ENCODE assay signal across 25 cellular contexts in genomic region chr1:207518608-207519239, GRCh38. TPM values are rescaled to one million over a fixed set of nuclear protein-coding genes. Genes with fewer than 3 reads are reported as not detected.
DNase-seq lines count a peak whose midpoint lies in the region; ATAC-seq, FAIRE-seq and TF ChIP-seq lines count a peak whose summit lies in the region.
"Had no signal": no experiment of that assay in that cellular context is flagged by ENCODE, and none has a peak within 500 bp of the region (broad histone marks: within the 10 kb centered on the region; RNA-seq: fewer than 3 reads in every experiment).

No MANE protein-coding gene starts in this region.

- H3K79me2 ChIP-seq in GM23338 (replicated peaks; ENCODE audit: insufficient read depth) = no peaks in the 10 kb centered on the region
- no peaks in the 10 kb centered on the region for H3K79me2 ChIP-seq in K562 (ENCODE audit: control insufficient read depth, insufficient read depth, low read length)

- no peak for TF ChIP-seq EP300 in K562 (IDR thresholded peaks at IDR 0.05; ENCODE audit: low read length)

- TF ChIP-seq RAD21 in K562 (CRISPR knock-in tag; conservative IDR thresholded peaks at IDR 0.05 in 1 of 2, IDR thresholded peaks at IDR 0.05 in 1 of 2) = no peak

- H3K27ac Mint-ChIP-seq in GM23338 (no peak overlapping the region), memory B cell (peak overlapping the region; percentile 18)
- no peak overlapping the region for H3K27ac Mint-ChIP-seq in CD4-positive, alpha-beta T cell
- H3K27ac Mint-ChIP-seq: CD4-positive, CD25-positive, alpha-beta regulatory T cell; T-cell had no signal

- H3K4me2 ChIP-seq in GM23338 (no peak overlapping the region), K562 (ENCODE audit: insufficient read depth, low read length) (peak overlapping the region; percentile 67)

- POLR2A ChIA-PET in K562 (lab: Yijun Ruan, JAX) (interaction anchor here (0.6 to 1.8 kb wide), 6 partner anchors 19 to 398 kb away, joined by 3 to 8 read pairs (median 4); partner anchors contain the start of genes CD55 and CR1L), HEK293T (lab: Yijun Ruan, JAX) (no interaction called here)
- POLR2A ChIA-PET in CD4-positive, alpha-beta T cell (lab: Charles Lee) = no interaction called here

- ATAC-seq in GM23338 (no peak), K562 (0 out of 3 replicates have a peak, but pooled peaks have one; percentile 2), memory B cell (ENCODE audit: low read depth) (no peak), GM21390 (IDR thresholded peaks at IDR 0.05; ENCODE audit: unreplicated experiment) (no peak)
- ATAC-seq in CD4-positive, alpha-beta T cell (ENCODE audit: poor library complexity) = no peak
- ATAC-seq: T-cell had no signal

- BruUV-seq in K562 (replicated peaks; lab: Mats Ljungman, UMichigan) = no TSS peak

- H4K20me1 ChIP-seq in GM23338 (replicated peaks; ENCODE audit: insufficient read depth) (no peaks in the 10 kb centered on the region), K562 (replicated peaks; ENCODE audit: control insufficient read depth, insufficient read depth, low read length) (no peaks in the 10 kb centered on the region)

- H3K27me3 ChIP-seq in GM23338 (ENCODE audit: insufficient read depth) = no peaks in the 10 kb centered on the region
- H3K27me3 ChIP-seq in K562 (ENCODE audit: control insufficient read depth in 2 of 2, insufficient read depth in 2 of 2, low read length in 2 of 2) = no peaks in the 10 kb centered on the region
- H3K27me3 ChIP-seq in CD4-positive, alpha-beta T cell (ENCODE audit: control insufficient read depth, insufficient read depth, low read length) = no peaks in the 10 kb centered on the region
- H3K27me3 ChIP-seq: Peyer's patch had no signal

- H3K9me1 ChIP-seq in K562 (ENCODE audit: control insufficient read depth, insufficient read depth, low read length) = no peaks in the 10 kb centered on the region

- H3K4me1 ChIP-seq in GM23338 (ENCODE audit: insufficient read depth) (no peaks in the 10 kb centered on the region), K562 (replicated peaks in 1 of 2; ENCODE audit: control insufficient read depth in 2 of 2, insufficient read depth in 2 of 2, low read length in 2 of 2) (peaks cover 13 to 25% of the 10 kb centered on the region in 2 experiments; a peak in 4 of 5 replicates)
- H3K4me1 ChIP-seq: Caco-2, Peyer's patch, SJCRH30 had no signal

- H2AFZ ChIP-seq in GM23338 (peak overlapping the region; percentile 60; the same call in 1 of the 2 replicates), K562 (ENCODE audit: low read depth, low read length) (peak overlapping the region; percentile 93)

- no peaks in the 10 kb centered on the region for H3F3A ChIP-seq in GM23338 (replicated peaks; ENCODE audit: low read depth)

- no peaks in the 10 kb centered on the region for H3K9me2 ChIP-seq in GM23338 (ENCODE audit: insufficient read depth)

- intact Hi-C loops in K562 (cut with micrococcal nuclease) = no loop called here
- intact Hi-C loops in CD4-positive, alpha-beta T cell (cut with DNase I, micrococcal nuclease) = no loop called here

- CTCF ChIA-PET in K562 (lab: Yijun Ruan, JAX; ENCODE audit: low intra/inter-chr PET ratio) (interaction anchor here (0.6 kb wide), 1 partner anchor 19 kb away, joined by 3 read pairs; no protein-coding TSS in a partner anchor), HEK293T (lab: Yijun Ruan, JAX) (interaction anchor here (0.9 kb wide), 1 partner anchor 19 kb away, joined by 4 read pairs; no protein-coding TSS in a partner anchor)
- CTCF ChIA-PET in CD4-positive, alpha-beta T cell (lab: Charles Lee) = no interaction called here

- H3K36me3 ChIP-seq in GM23338 (ENCODE audit: insufficient read depth) = no peaks in the 10 kb centered on the region
- H3K36me3 ChIP-seq in K562 (ENCODE audit: control insufficient read depth, insufficient read depth, low read length) = no peaks in the 10 kb centered on the region
- H3K36me3 ChIP-seq: Peyer's patch, SJCRH30 had no signal

- DNase-seq in GM23338 (ENCODE audit: low spot score) (no peak), K562 (ENCODE audit: extremely low read depth in 1 of 4, low spot score in 3 of 4) (peak in 1 of 4 experiments; percentile 52), memory B cell (ENCODE audit: low spot score in 2 of 2) (no peak), HEK293T (ENCODE audit: extremely low spot score) (no peak)
- no peak for DNase-seq in CD4-positive, alpha-beta T cell
- DNase-seq: Caco-2; CD4-positive, CD25-positive, alpha-beta regulatory T cell; DMS 273 treated with DMSO at 0.1 percent for 48 hours; DMS79 treated with DMSO at 0.1 percent for 48 hours; GOT3; KBM-7; NCI-H1092 treated with DMSO at 0.1 percent for 48 hours; NCI-H1436 treated with DMSO at 0.1 percent for 48 hours; NCI-H1930; NCI-H226; NCI-H510A treated with DMSO at 0.1 percent for 48 hours; NCI-H748 treated with DMSO at 0.1 percent for 48 hours; NK-92 treated with Interleukin-12 subunit alpha and Interleukin-12 subunit beta, amount 100 ng/mL, for 24 hours; Peyer's patch; SJCRH30; T-cell had no signal

- H3K36me3 Mint-ChIP-seq in GM23338 (ENCODE audit: low read depth) = no peaks in the 10 kb centered on the region
- peaks cover 9% of the 10 kb centered on the region for H3K36me3 Mint-ChIP-seq in memory B cell
- H3K36me3 Mint-ChIP-seq in CD4-positive, alpha-beta T cell (ENCODE audit: low read depth) = no peaks in the 10 kb centered on the region
- H3K36me3 Mint-ChIP-seq: CD4-positive, CD25-positive, alpha-beta regulatory T cell; T-cell had no signal

- no peak overlapping the region for H3K27ac ChIP-seq in GM23338 (ENCODE audit: low read depth)
- peak overlapping the region; percentile 92 for H3K27ac ChIP-seq in K562 (ENCODE audit: extremely low read depth, low read depth, low read length)
- no peak overlapping the region for H3K27ac ChIP-seq in CD4-positive, alpha-beta T cell (ENCODE audit: low read depth, low read length)
- H3K27ac ChIP-seq: Peyer's patch, SJCRH30 had no signal

- in situ Hi-C loops in K562 (cut with MboI) = loop anchor here (25.0 kb wide), 1 partner anchor 906 kb away; the partner anchor contains the start of gene EIF2D

- H3K4me1 Mint-ChIP-seq in GM23338 = no peaks in the 10 kb centered on the region; the same call in 2 of the 3 replicates
- peaks cover 3% of the 10 kb centered on the region for H3K4me1 Mint-ChIP-seq in memory B cell
- no peaks in the 10 kb centered on the region for H3K4me1 Mint-ChIP-seq in CD4-positive, alpha-beta T cell (ENCODE audit: low read depth)
- H3K4me1 Mint-ChIP-seq: CD4-positive, CD25-positive, alpha-beta regulatory T cell had no signal

- H3K27me3 Mint-ChIP-seq in GM23338 (ENCODE audit: insufficient read depth, low read depth, poor library complexity) = peaks cover 2% of the 10 kb centered on the region
- no peaks in the 10 kb centered on the region for H3K27me3 Mint-ChIP-seq in memory B cell
- H3K27me3 Mint-ChIP-seq in CD4-positive, alpha-beta T cell = no peaks in the 10 kb centered on the region

- H3K4me3 Mint-ChIP-seq in GM23338 (no peak overlapping the region), memory B cell (no peak overlapping the region)
- no peak overlapping the region for H3K4me3 Mint-ChIP-seq in CD4-positive, alpha-beta T cell
- H3K4me3 Mint-ChIP-seq: CD4-positive, CD25-positive, alpha-beta regulatory T cell; T-cell had no signal

- peaks cover 12% of the 10 kb centered on the region for H3K9me3 ChIP-seq in K562 (replicated peaks; ENCODE audit: control insufficient read depth, insufficient read depth, low read depth, low read length)
- H3K9me3 ChIP-seq in CD4-positive, alpha-beta T cell (ENCODE audit: control insufficient read depth, low read length) = no peaks in the 10 kb centered on the region
- H3K9me3 ChIP-seq: Caco-2, Peyer's patch, SJCRH30 had no signal

- 20% methylated on average over 4 of the region's 4 CpGs for WGBS in K562 (ENCODE audit: insufficient coverage, low coverage, missing lambda C conversion rate)

- no peaks in the 10 kb centered on the region for H3K9me3 Mint-ChIP-seq in GM23338
- H3K9me3 Mint-ChIP-seq in memory B cell = no peaks in the 10 kb centered on the region
- peaks cover 3% of the 10 kb centered on the region for H3K9me3 Mint-ChIP-seq in CD4-positive, alpha-beta T cell

- H3K4me3 ChIP-seq in GM23338 = no peak overlapping the region
- no peak overlapping the region for H3K4me3 ChIP-seq in K562
- H3K4me3 ChIP-seq: Peyer's patch, SJCRH30 had no signal

- H3K9ac ChIP-seq in K562 (ENCODE audit: insufficient read depth in 1 of 2, low read depth in 2 of 2, low read length in 2 of 2) = peak overlapping the region; percentile 56 to 84; a peak in 3 of 4 replicates

- TF ChIP-seq CTCF in GM23338 (conservative IDR thresholded peaks at IDR 0.05; ENCODE audit: low read depth in 2 of 2) (no peak), K562 (IDR thresholded peaks at IDR 0.05 in 2 of 3, conservative IDR thresholded peaks at IDR 0.05 in 1 of 3; ENCODE audit: insufficient read depth in 2 of 3, low read depth in 1 of 3, low read length in 3 of 3) (no peak)
- TF ChIP-seq CTCF in CD4-positive, alpha-beta T cell (IDR thresholded peaks at IDR 0.05) = no peak

- peak; percentile 63 for FAIRE-seq in G401.6 (lab: Jason Lieb, UNC)
- peak; percentile 37 for FAIRE-seq in K562 (lab: Jason Lieb, UNC)

- no peak for TF ChIP-seq POLR2A in K562 (conservative IDR thresholded peaks at IDR 0.05)

TF ChIP-seq in GM23338, 12 proteins besides CTCF, POLR2A, EP300 and RAD21 (continues in another document):
- TF ChIP-seq STAT1 (IDR thresholded peaks at IDR 0.05; ENCODE audit: unreplicated experiment) = no peak

TF ChIP-seq in K562, 482 proteins besides CTCF, POLR2A, EP300 and RAD21 (continues in another document):
- TF ChIP-seq NFIC (IDR thresholded peaks at IDR 0.05) = no peak

TF ChIP-seq in HEK293T, 16 proteins besides CTCF, POLR2A, EP300 and RAD21 (continues in another document):
- TF ChIP-seq ARNT (IDR thresholded peaks at IDR 0.05) = no peak

RNA-seq across cellular contexts. Expression of gene CR1, which starts 22.8 kb away (rescaled TPM):
- 0.70 and 0.76 TPM in 2 replicates for total RNA-seq in GM23338 (2014; rRNA removed; shearing (Covaris generic))
- polyA plus RNA-seq in GM23338 (2016; fragmentation: Nextera tagmentation; extraction: Ambion mirVana) (0.64 and 0.65 TPM in 2 replicates), K562 (2011; rRNA removed) (0.13 and 0.18 TPM in 2 replicates), K562 (2014; fragmentation: Illumina TruSeq; extraction: Trizol) (0.08 and 0.19 TPM in 2 replicates), K562 (2014; fragmentation: Nextera tagmentation; extraction: Ambion mirVana) (under 1 TPM; 0.07 to 0.15 TPM), K562 (2014; rRNA removed) (0.12 and 0.20 TPM in 2 replicates)
- 0.21 and 1.3 TPM in 2 replicates for total RNA-seq in K562 (2011; cell fraction: chromatin; rRNA removed; ENCODE audit: low replicate concordance)
- total RNA-seq in K562 (2011; cell fraction: nucleolus; rRNA removed) = 0.13 and 0.17 TPM in 2 replicates
- total RNA-seq in K562 (2011; cell fraction: nucleoplasm; rRNA removed) = 1.3 and 1.9 TPM in 2 replicates
- total RNA-seq in K562 (2014; rRNA removed) (0.23 and 0.37 TPM in 2 replicates), K562 (2014; rRNA removed; fragmentation: Illumina TruSeq; extraction: Trizol) (0.15 and 0.22 TPM in 2 replicates), K562 (2015; rRNA removed; fragmentation: Illumina TruSeq; extraction: Trizol) (0.18 and 0.23 TPM in 2 replicates), K562 (2021) (0.20 and 0.47 TPM in 2 replicates)
- polyA plus RNA-seq in K562 (2011; cell fraction: cytosol; rRNA removed) = 0.04 and 0.12 TPM in 2 replicates
- polyA plus RNA-seq in K562 (2011; cell fraction: nucleus; rRNA removed) = 0.27 and 0.34 TPM in 2 replicates
- polyA plus RNA-seq in K562 (2012) = 0.12 and 0.33 TPM in 2 replicates
- 0.28 and 0.48 TPM in 2 replicates for polyA minus RNA-seq in K562 (2011; rRNA and poly(A)+ RNA removed)
- not detected in 2 replicates for polyA minus RNA-seq in K562 (2011; cell fraction: cytosol; rRNA and poly(A)+ RNA removed)
- polyA minus RNA-seq in K562 (2011; cell fraction: nucleus; rRNA and poly(A)+ RNA removed) = 0.11 and 0.13 TPM in 2 replicates
- 1 to 10 TPM; 2.8 to 3.1 TPM for total RNA-seq in CD4-positive, alpha-beta T cell
- total RNA-seq: A673, Caco-2 had no signal
- polyA plus RNA-seq: BJ had no signal
